1 cellular context compared by ENCODE assay signal in genomic region chr9:34072868-34073590, GRCh38.
TF ChIP-seq lines count a peak whose summit lies in the region.

No MANE protein-coding gene starts in this region.

TF ChIP-seq in HepG2, 621 proteins besides CTCF, POLR2A, EP300 and RAD21 (continued from another document and continues in another):
- peak; percentile 76 for TF ChIP-seq PAXIP1 (CRISPR knock-in tag; conservative IDR thresholded peaks at IDR 0.05)
- no peak for TF ChIP-seq ZNF552 (CRISPR knock-in tag; IDR thresholded peaks at IDR 0.05; ENCODE audit: borderline replicate concordance)
- TF ChIP-seq ZNF788 (CRISPR knock-in tag; IDR thresholded peaks at IDR 0.05; ENCODE audit: borderline replicate concordance) = peak; percentile 62; the same call in 1 of the 2 replicates
- TF ChIP-seq HNRNPUL1 (IDR thresholded peaks at IDR 0.05; ENCODE audit: low read depth, low read length) = peak; percentile 46; the same call in 1 of the 2 replicates
- no peak for TF ChIP-seq TRIM24 (CRISPR knock-in tag; IDR thresholded peaks at IDR 0.05)
- no peak for TF ChIP-seq KLF12 (CRISPR knock-in tag; IDR thresholded peaks at IDR 0.05; ENCODE audit: borderline replicate concordance)
- no peak; the same call in 1 of the 2 replicates for TF ChIP-seq ZNF143 (CRISPR knock-in tag; IDR thresholded peaks at IDR 0.05)
- TF ChIP-seq TOE1 (CRISPR knock-in tag; IDR thresholded peaks at IDR 0.05) = peak; percentile 50; the same call in 1 of the 2 replicates
- no peak for TF ChIP-seq KDM5B (CRISPR knock-in tag; IDR thresholded peaks at IDR 0.05; ENCODE audit: borderline replicate concordance)
- TF ChIP-seq REPIN1 (CRISPR knock-in tag; IDR thresholded peaks at IDR 0.05; ENCODE audit: borderline replicate concordance, low read depth) = 0 out of 2 replicates have a peak, but pooled peaks have one; percentile 45
- TF ChIP-seq KLF15 (CRISPR knock-in tag; IDR thresholded peaks at IDR 0.05; ENCODE audit: borderline replicate concordance) = no peak
- TF ChIP-seq GATA4 (IDR thresholded peaks at IDR 0.05; ENCODE audit: borderline replicate concordance, low read depth) = no peak; the same call in 1 of the 2 replicates
- no peak; the same call in 1 of the 2 replicates for TF ChIP-seq ZSCAN25 (CRISPR knock-in tag; IDR thresholded peaks at IDR 0.05)
- no peak for TF ChIP-seq ZSCAN12 (CRISPR knock-in tag; IDR thresholded peaks at IDR 0.05)
- TF ChIP-seq, protein P1, sequence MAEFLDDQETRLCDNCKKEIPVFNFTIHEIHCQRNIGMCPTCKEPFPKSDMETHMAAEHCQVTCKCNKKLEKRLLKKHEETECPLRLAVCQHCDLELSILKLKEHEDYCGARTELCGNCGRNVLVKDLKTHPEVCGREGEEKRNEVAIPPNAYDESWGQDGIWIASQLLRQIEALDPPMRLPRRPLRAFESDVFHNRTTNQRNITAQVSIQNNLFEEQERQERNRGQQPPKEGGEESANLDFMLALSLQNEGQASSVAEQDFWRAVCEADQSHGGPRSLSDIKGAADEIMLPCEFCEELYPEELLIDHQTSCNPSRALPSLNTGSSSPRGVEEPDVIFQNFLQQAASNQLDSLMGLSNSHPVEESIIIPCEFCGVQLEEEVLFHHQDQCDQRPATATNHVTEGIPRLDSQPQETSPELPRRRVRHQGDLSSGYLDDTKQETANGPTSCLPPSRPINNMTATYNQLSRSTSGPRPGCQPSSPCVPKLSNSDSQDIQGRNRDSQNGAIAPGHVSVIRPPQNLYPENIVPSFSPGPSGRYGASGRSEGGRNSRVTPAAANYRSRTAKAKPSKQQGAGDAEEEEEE (CRISPR knock-in tag; IDR thresholded peaks at IDR 0.05; ENCODE audit: borderline replicate concordance) = no peak
- no peak for TF ChIP-seq HBP1 (CRISPR knock-in tag; IDR thresholded peaks at IDR 0.05; ENCODE audit: low read depth)
- TF ChIP-seq ZNF230 (CRISPR knock-in tag; IDR thresholded peaks at IDR 0.05) = peak; percentile 54; the same call in 1 of the 2 replicates
- no peak for TF ChIP-seq NAIF1 (CRISPR knock-in tag; IDR thresholded peaks at IDR 0.05; ENCODE audit: borderline replicate concordance)
- TF ChIP-seq XBP1 (CRISPR knock-in tag; IDR thresholded peaks at IDR 0.05) = no peak
- no peak for TF ChIP-seq SNAPC4 (CRISPR knock-in tag; IDR thresholded peaks at IDR 0.05)
- TF ChIP-seq ZNF766 (CRISPR knock-in tag; IDR thresholded peaks at IDR 0.05; ENCODE audit: borderline replicate concordance) = no peak
- TF ChIP-seq GLMP (CRISPR knock-in tag; IDR thresholded peaks at IDR 0.05; ENCODE audit: borderline replicate concordance) = no peak
- TF ChIP-seq AKNA (CRISPR knock-in tag; IDR thresholded peaks at IDR 0.05; ENCODE audit: borderline replicate concordance) = no peak
- no peak for TF ChIP-seq MTA1 (CRISPR knock-in tag; IDR thresholded peaks at IDR 0.05; ENCODE audit: borderline replicate concordance)
- TF ChIP-seq ZNF34 (CRISPR knock-in tag; IDR thresholded peaks at IDR 0.05; ENCODE audit: borderline replicate concordance) = no peak
- TF ChIP-seq ZBTB7B (CRISPR knock-in tag; IDR thresholded peaks at IDR 0.05) = no peak
- TF ChIP-seq PHF20 (CRISPR knock-in tag; IDR thresholded peaks at IDR 0.05) = no peak
- TF ChIP-seq SUZ12 (IDR thresholded peaks at IDR 0.05; ENCODE audit: low read depth, low read length) = no peak
- no peak for TF ChIP-seq NFKBIZ (CRISPR knock-in tag; IDR thresholded peaks at IDR 0.05)
- no peak for TF ChIP-seq ZBTB8A (CRISPR knock-in tag; IDR thresholded peaks at IDR 0.05; ENCODE audit: borderline replicate concordance, low read depth)
- no peak for TF ChIP-seq MED13 (CRISPR knock-in tag; IDR thresholded peaks at IDR 0.05)
- TF ChIP-seq NR2F1 (CRISPR knock-in tag; IDR thresholded peaks at IDR 0.05) = no peak
- no peak for TF ChIP-seq ZNF326 (CRISPR knock-in tag; IDR thresholded peaks at IDR 0.05; ENCODE audit: borderline replicate concordance)
- TF ChIP-seq HES4 (CRISPR knock-in tag; IDR thresholded peaks at IDR 0.05; ENCODE audit: borderline replicate concordance) = no peak
- TF ChIP-seq ZNF629 (CRISPR knock-in tag; conservative IDR thresholded peaks at IDR 0.05) = no peak
- TF ChIP-seq ZNF232 (CRISPR knock-in tag; IDR thresholded peaks at IDR 0.05; ENCODE audit: borderline replicate concordance) = no peak
- TF ChIP-seq, protein P2, sequence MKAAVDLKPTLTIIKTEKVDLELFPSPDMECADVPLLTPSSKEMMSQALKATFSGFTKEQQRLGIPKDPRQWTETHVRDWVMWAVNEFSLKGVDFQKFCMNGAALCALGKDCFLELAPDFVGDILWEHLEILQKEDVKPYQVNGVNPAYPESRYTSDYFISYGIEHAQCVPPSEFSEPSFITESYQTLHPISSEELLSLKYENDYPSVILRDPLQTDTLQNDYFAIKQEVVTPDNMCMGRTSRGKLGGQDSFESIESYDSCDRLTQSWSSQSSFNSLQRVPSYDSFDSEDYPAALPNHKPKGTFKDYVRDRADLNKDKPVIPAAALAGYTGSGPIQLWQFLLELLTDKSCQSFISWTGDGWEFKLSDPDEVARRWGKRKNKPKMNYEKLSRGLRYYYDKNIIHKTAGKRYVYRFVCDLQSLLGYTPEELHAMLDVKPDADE (CRISPR knock-in tag; IDR thresholded peaks at IDR 0.05) = no peak
- TF ChIP-seq RFXANK (CRISPR knock-in tag; IDR thresholded peaks at IDR 0.05) = no peak
- TF ChIP-seq PBX3 (CRISPR knock-in tag; IDR thresholded peaks at IDR 0.05; ENCODE audit: borderline replicate concordance) = no peak
- TF ChIP-seq MBD4 (IDR thresholded peaks at IDR 0.05; ENCODE audit: borderline replicate concordance, low read length) = no peak
- TF ChIP-seq MYNN (CRISPR knock-in tag; IDR thresholded peaks at IDR 0.05; ENCODE audit: low read depth) = no peak
- TF ChIP-seq MATR3 (CRISPR knock-in tag; IDR thresholded peaks at IDR 0.05) = no peak
